ENCODE assay signal across 14 cellular contexts in genomic region chr2:236241181-236242056, GRCh38. TPM values are rescaled to one million over a fixed set of nuclear protein-coding genes. Genes with fewer than 3 reads are reported as not detected.
A peak's percentile ranks its signal among the peaks of the same experiment; 100 is the strongest.
DNase-seq lines count a peak whose midpoint lies in the region; ATAC-seq and TF ChIP-seq lines count a peak whose summit lies in the region.
"Had no signal": no experiment of that assay in that cellular context is flagged by ENCODE, and none has a peak within 500 bp of the region (broad histone marks: within the 10 kb centered on the region; RNA-seq: fewer than 3 reads in every experiment).

No MANE protein-coding gene starts in this region.

- H3F3A ChIP-seq in GM23338 (replicated peaks; ENCODE audit: low read depth) = no peaks in the 10 kb centered on the region; the same call in 1 of the 2 replicates

- H3K27me3 Mint-ChIP-seq in GM23338 (ENCODE audit: insufficient read depth, low read depth, poor library complexity) = peaks cover 23% of the 10 kb centered on the region
- H3K27me3 Mint-ChIP-seq in type B pancreatic cell = peaks cover 58% of the 10 kb centered on the region

- H3K27ac Mint-ChIP-seq in GM23338 (no peak overlapping the region), type B pancreatic cell (no peak overlapping the region)

- no peak overlapping the region for H3K4me3 ChIP-seq in GM23338
- H3K4me3 ChIP-seq: BLaER1 had no signal

- H3K79me2 ChIP-seq in GM23338 (replicated peaks; ENCODE audit: insufficient read depth) = no peaks in the 10 kb centered on the region

- no peaks in the 10 kb centered on the region for H3K36me3 Mint-ChIP-seq in GM23338 (ENCODE audit: low read depth)
- H3K36me3 Mint-ChIP-seq in type B pancreatic cell = no peaks in the 10 kb centered on the region

- DNase-seq in GM23338 (ENCODE audit: low spot score) = no peak
- peak; percentile 22 for DNase-seq in ecto neural progenitor cell (ENCODE audit: low spot score)
- DNase-seq in kidney tubule cell (ENCODE audit: low spot score) = peak; percentile 8
- peak; percentile 27 for DNase-seq in type B pancreatic cell (ENCODE audit: extremely low spot score, unreplicated experiment)
- DNase-seq in D341Med (ENCODE audit: low spot score) = no peak
- DNase-seq in nucleus accumbens (lab: John Stamatoyannopoulos, UW) = no peak
- DNase-seq in KG1 (lab: John Stamatoyannopoulos, UW) = no peak
- DNase-seq: NCI-H1417, NCI-H2029, NCI-H2171 treated with DMSO at 0.1 percent for 48 hours, NCI-H774 had no signal

- H3K36me3 ChIP-seq in GM23338 (ENCODE audit: insufficient read depth) = no peaks in the 10 kb centered on the region; the same call in 1 of the 2 replicates
- H3K36me3 ChIP-seq: BLaER1 had no signal

- H3K4me1 ChIP-seq in GM23338 (ENCODE audit: insufficient read depth) = peaks cover 30% of the 10 kb centered on the region

- H3K27me3 ChIP-seq in GM23338 (ENCODE audit: insufficient read depth) = peaks cover 21% of the 10 kb centered on the region

- 0 out of 2 replicates have a peak overlapping the region, but pooled peaks have one; percentile 7 for H2AFZ ChIP-seq in GM23338

- no peaks in the 10 kb centered on the region; the same call in 1 of the 2 replicates for H3K9me2 ChIP-seq in GM23338 (ENCODE audit: insufficient read depth)

- H4K20me1 ChIP-seq in GM23338 (replicated peaks; ENCODE audit: insufficient read depth) = no peaks in the 10 kb centered on the region
- H4K20me1 ChIP-seq: BLaER1 had no signal

- H3K9me3 Mint-ChIP-seq in GM23338 (no peaks in the 10 kb centered on the region), type B pancreatic cell (no peaks in the 10 kb centered on the region)

- TF ChIP-seq CTCF in GM23338 (conservative IDR thresholded peaks at IDR 0.05; ENCODE audit: low read depth in 2 of 2) (no peak), type B pancreatic cell (conservative IDR thresholded peaks at IDR 0.05) (no peak)

- H3K4me2 ChIP-seq in GM23338 = peak overlapping the region; percentile 62; the same call in 1 of the 2 replicates
- H3K4me2 ChIP-seq: BLaER1 had no signal

- H3K4me1 Mint-ChIP-seq in GM23338 = peaks cover 29% of the 10 kb centered on the region
- peaks cover 7% of the 10 kb centered on the region for H3K4me1 Mint-ChIP-seq in type B pancreatic cell (ENCODE audit: unreplicated experiment)

- no peak for ATAC-seq in GM23338

- H3K4me3 Mint-ChIP-seq in GM23338 (no peak overlapping the region), type B pancreatic cell (no peak overlapping the region)

- H3K27ac ChIP-seq in GM23338 (ENCODE audit: low read depth) = no peak overlapping the region
- H3K27ac ChIP-seq: BLaER1 had no signal

TF ChIP-seq in GM23338, 12 proteins besides CTCF, POLR2A, EP300 and RAD21 (continues in another document):
- TF ChIP-seq REST (IDR thresholded peaks at IDR 0.05; ENCODE audit: unreplicated experiment) (no peak), CREB1 (CRISPR knock-in tag; IDR thresholded peaks at IDR 0.05; ENCODE audit: low read depth) (no peak), NANOG (IDR thresholded peaks at IDR 0.05; ENCODE audit: borderline replicate concordance) (no peak), ZNF331 (CRISPR knock-in tag; IDR thresholded peaks at IDR 0.05; ENCODE audit: low read depth) (no peak), JUNB (IDR thresholded peaks at IDR 0.05; ENCODE audit: unreplicated experiment) (no peak), EZH2 (IDR thresholded peaks at IDR 0.05; ENCODE audit: low read depth, unreplicated experiment) (no peak), STAT1 (IDR thresholded peaks at IDR 0.05; ENCODE audit: unreplicated experiment) (no peak), POLR2AphosphoS5 (IDR thresholded peaks at IDR 0.05; ENCODE audit: low read depth) (no peak), EZH2phosphoT487 (IDR thresholded peaks at IDR 0.05; ENCODE audit: unreplicated experiment) (no peak), ZNF462 (CRISPR knock-in tag; IDR thresholded peaks at IDR 0.05) (no peak), ZNF114 (CRISPR knock-in tag; IDR thresholded peaks at IDR 0.05) (no peak)

RNA-seq across cellular contexts. Expression of gene ASB18, which starts 22.8 kb away (rescaled TPM):
- not detected in 2 replicates for total RNA-seq in GM23338 (2014; rRNA removed; shearing (Covaris generic))
- polyA plus RNA-seq in GM23338 (2016; fragmentation: Nextera tagmentation; extraction: Ambion mirVana) = not detected in 2 replicates
- total RNA-seq in type B pancreatic cell (ENCODE audit: low replicate concordance) = not detected in 2 replicates
- total RNA-seq: LHCN-M2, NCI-H460 had no signal

Comparison
In these comparisons a context has a peak if more than half of its experiments do, and no peak if none do; other contexts are left out.
1. DNase-seq: peak in ecto neural progenitor cell (single experiment), kidney tubule cell (single experiment) and type B pancreatic cell (single experiment); none in GM23338 (single experiment), D341Med (single experiment), nucleus accumbens (0 of 56) and KG1 (single experiment).